ENCODE assay signal across 27 cellular contexts in the genomic region with DNA sequence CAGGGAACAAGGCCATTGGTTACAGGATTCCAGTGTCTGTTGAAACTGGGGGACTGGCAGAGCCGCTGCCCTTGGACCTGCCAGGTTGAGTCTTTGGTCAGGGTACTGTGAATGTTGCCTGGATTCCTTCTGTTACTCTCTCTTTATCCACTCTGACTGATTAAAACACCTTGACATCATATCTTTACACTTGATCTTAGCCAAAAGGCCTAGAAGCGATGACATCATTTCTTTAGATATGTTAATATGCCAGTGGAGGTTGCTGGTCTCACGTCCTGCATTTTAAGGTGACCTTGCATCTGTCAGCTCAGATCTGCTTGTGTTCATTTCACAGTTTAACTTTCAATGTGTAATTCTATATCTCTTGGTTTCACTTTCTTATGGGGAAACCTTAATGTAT. TPM values are rescaled to one million over a fixed set of nuclear protein-coding genes. Genes with fewer than 3 reads are reported as not detected.
"Had no signal": no experiment of that assay in that cellular context is flagged by ENCODE, and none has a peak within 500 bp of the region (broad histone marks: within the 10 kb centered on the region; RNA-seq: fewer than 3 reads in every experiment).

No MANE protein-coding gene starts in this region.

- H3K27ac Mint-ChIP-seq: dendritic cell treated with granulocyte-macrophage colony-stimulating factor and Interleukin-4, amounts not matched to agents 40 ng/mL and 50 ng/mL, for 4 days; effector memory CD8-positive, alpha-beta T cell; immature natural killer cell; naive B cell; nephron; stimulated activated naive B cell treated with anti-CD40 and anti-IgM and Interleukin-4, amounts not matched to agents 10 μg/mL and 1 μg/mL and 100 μg/mL, for 72 hours; stimulated activated naive CD8-positive, alpha-beta T cell treated with anti-CD3 and anti-CD28 coated beads, Interleukin-15, amount 100 ng/mL, for 72 hours had no signal

- H3K9ac ChIP-seq: parathyroid adenoma had no signal

- H3K27me3 ChIP-seq: esophagus muscularis mucosa, gastrocnemius medialis, heart right ventricle, sigmoid colon, testis, transverse colon had no signal

- H3K4me1 ChIP-seq: esophagus muscularis mucosa, heart right ventricle, parathyroid adenoma, sigmoid colon, testis had no signal

- H3K9me3 ChIP-seq: esophagus muscularis mucosa, gastrocnemius medialis, heart right ventricle, sigmoid colon, testis, transverse colon had no signal

- H3K27ac ChIP-seq: epithelial cell of prostate, esophagus muscularis mucosa, gastrocnemius medialis, heart right ventricle, parathyroid adenoma, sigmoid colon, skin epidermis, testis, transverse colon had no signal

- ATAC-seq: effector memory CD8-positive, alpha-beta T cell; gastrocnemius medialis; heart right ventricle; left ventricle myocardium superior; stimulated activated naive B cell treated with anti-CD40 and anti-IgM and Interleukin-4, amounts not matched to agents 10 μg/mL and 1 μg/mL and 100 μg/mL, for 72 hours; stimulated activated naive CD8-positive, alpha-beta T cell treated with anti-CD3 and anti-CD28 coated beads, Interleukin-15, amount 100 ng/mL, for 72 hours had no signal

- H3K79me2 ChIP-seq: parathyroid adenoma had no signal

- H3K27me3 Mint-ChIP-seq: dendritic cell treated with granulocyte-macrophage colony-stimulating factor and Interleukin-4, amounts not matched to agents 40 ng/mL and 50 ng/mL, for 4 days; effector memory CD8-positive, alpha-beta T cell; naive B cell; stimulated activated naive B cell treated with anti-CD40 and anti-IgM and Interleukin-4, amounts not matched to agents 10 μg/mL and 1 μg/mL and 100 μg/mL, for 72 hours; stimulated activated naive CD8-positive, alpha-beta T cell treated with anti-CD3 and anti-CD28 coated beads, Interleukin-15, amount 100 ng/mL, for 72 hours had no signal

- H3K9me3 Mint-ChIP-seq: dendritic cell treated with granulocyte-macrophage colony-stimulating factor and Interleukin-4, amounts not matched to agents 40 ng/mL and 50 ng/mL, for 4 days; effector memory CD8-positive, alpha-beta T cell; immature natural killer cell; naive B cell; nephron; stimulated activated naive B cell treated with anti-CD40 and anti-IgM and Interleukin-4, amounts not matched to agents 10 μg/mL and 1 μg/mL and 100 μg/mL, for 72 hours; stimulated activated naive CD8-positive, alpha-beta T cell treated with anti-CD3 and anti-CD28 coated beads, Interleukin-15, amount 100 ng/mL, for 72 hours had no signal

- H3K4me1 Mint-ChIP-seq: naive B cell, nephron had no signal

- FAIRE-seq: keratinocyte had no signal

- H3K4me3 ChIP-seq: esophagus muscularis mucosa, gastrocnemius medialis, heart right ventricle, lung, sigmoid colon, skin epidermis, testis, transverse colon had no signal

- DNase-seq: effector memory CD8-positive, alpha-beta T cell; gastrocnemius medialis; heart right ventricle; immature natural killer cell; left ventricle myocardium superior; mesenchymal stem cell; naive B cell; occipital lobe; sigmoid colon; stimulated activated CD4-positive, alpha-beta T cell treated with anti-CD3 and anti-CD28 coated beads, Interleukin-2, amount 100 ng/mL, for 24 hours; stimulated activated CD4-positive, alpha-beta T cell treated with anti-CD3 and anti-CD28 coated beads, Interleukin-4, amount 100 ng/mL, for 4 hours; stimulated activated naive B cell treated with anti-CD40 and anti-IgM and Interleukin-4, amounts not matched to agents 10 μg/mL and 1 μg/mL and 100 μg/mL, for 72 hours; stimulated activated naive CD8-positive, alpha-beta T cell treated with anti-CD3 and anti-CD28 coated beads, Interleukin-15, amount 100 ng/mL, for 72 hours; testis; transverse colon had no signal

- H2AFZ ChIP-seq: parathyroid adenoma had no signal

- H3K4me3 Mint-ChIP-seq: dendritic cell treated with granulocyte-macrophage colony-stimulating factor and Interleukin-4, amounts not matched to agents 40 ng/mL and 50 ng/mL, for 4 days; effector memory CD8-positive, alpha-beta T cell; immature natural killer cell; naive B cell; nephron; stimulated activated naive B cell treated with anti-CD40 and anti-IgM and Interleukin-4, amounts not matched to agents 10 μg/mL and 1 μg/mL and 100 μg/mL, for 72 hours; stimulated activated naive CD8-positive, alpha-beta T cell treated with anti-CD3 and anti-CD28 coated beads, Interleukin-15, amount 100 ng/mL, for 72 hours had no signal

RNA-seq across cellular contexts. Expression of a gene that starts 25.5 kb away (rescaled TPM):
- polyA plus RNA-seq: immature natural killer cell had no signal

RNA-seq across cellular contexts. Expression of a gene that starts 41.7 kb away (rescaled TPM):
- total RNA-seq: esophagus muscularis mucosa, fibroblast of villous mesenchyme, gastrocnemius medialis, left ventricle myocardium superior, lung, pulmonary artery endothelial cell, sigmoid colon, subcutaneous adipose tissue, transverse colon, urinary bladder had no signal
- polyA plus RNA-seq: heart right ventricle, keratinocyte, lung, sigmoid colon, urinary bladder had no signal
